ENCODE assay signal across 20 cellular contexts in the genomic region with DNA sequence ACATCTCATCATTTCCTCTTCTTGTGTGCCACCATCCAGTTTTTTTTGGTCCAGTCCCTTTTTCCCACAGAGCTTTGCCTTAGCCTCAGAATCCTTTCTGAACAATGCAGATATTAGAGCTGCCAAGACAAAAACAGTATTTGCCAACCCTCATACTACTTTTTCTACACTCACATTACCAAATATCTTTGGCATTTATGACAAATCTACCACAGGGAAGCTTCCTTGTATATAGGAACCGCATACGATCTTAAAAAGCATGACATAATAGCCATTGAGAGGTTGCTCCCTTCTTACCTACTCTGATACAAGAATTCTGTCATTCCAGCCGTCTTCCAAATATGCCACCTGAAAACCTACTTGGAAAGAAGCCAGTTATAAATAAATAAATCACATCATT. TPM values are rescaled to one million over a fixed set of nuclear protein-coding genes. Genes with fewer than 3 reads are reported as not detected.
DNase-seq lines count a peak whose midpoint lies in the region; ATAC-seq, FAIRE-seq and TF ChIP-seq lines count a peak whose summit lies in the region.
"Had no signal": no experiment of that assay in that cellular context is flagged by ENCODE, and none has a peak within 500 bp of the region (broad histone marks: within the 10 kb centered on the region; RNA-seq: fewer than 3 reads in every experiment).

No MANE protein-coding gene starts in this region.

- H3K4me3 ChIP-seq in fibroblast of lung (replicated peaks in 1 of 4; ENCODE audit: control extremely low read depth in 1 of 4, insufficient read depth in 1 of 4, low read depth in 3 of 4, low read length in 4 of 4), result no peak overlapping the region
- H3K4me3 ChIP-seq: esophagus muscularis mucosa, left lung had no signal

- H3K27ac Mint-ChIP-seq in activated naive CD4-positive, alpha-beta T cell treated with anti-CD3 and anti-CD28 coated beads, Interleukin-2, amount 50 U/mL, for 24 hours, result peak overlapping the region; percentile 9
- peak overlapping the region in 1 of 2 donors; percentile 27 for H3K27ac Mint-ChIP-seq in activated naive CD4-positive, alpha-beta T cell treated with anti-CD3 and anti-CD28 coated beads, Interleukin-2, amount 50 U/mL, for 72 hours
- peak overlapping the region; percentile 20 for H3K27ac Mint-ChIP-seq in activated T-helper 17 cell treated with anti-CD3 and anti-CD28 coated beads, Interleukin-2, amount 50 U/mL, for 72 hours
- H3K27ac Mint-ChIP-seq in progenitor cell of endocrine pancreas, result peak overlapping the region; percentile 6

- no peaks in the 10 kb centered on the region for H4K20me1 ChIP-seq in fibroblast of lung (ENCODE audit: control insufficient read depth, extremely low read depth, insufficient read depth, low read length)

- H2AFZ ChIP-seq in fibroblast of lung (ENCODE audit: low read length), result no peak overlapping the region

- peaks cover 17% of the 10 kb centered on the region for H3K36me3 ChIP-seq in fibroblast of lung (ENCODE audit: control insufficient read depth, insufficient read depth, low read length)

- no peaks in the 10 kb centered on the region for H3K9me3 ChIP-seq in fibroblast of lung (ENCODE audit: control insufficient read depth, insufficient read depth, low read depth, low read length)
- H3K9me3 ChIP-seq: esophagus muscularis mucosa, left lung had no signal

- H3K27me3 ChIP-seq in fibroblast of lung (ENCODE audit: control insufficient read depth, insufficient read depth, low read length), result no peaks in the 10 kb centered on the region
- H3K27me3 ChIP-seq: esophagus muscularis mucosa, left lung had no signal

- no peak overlapping the region for H3K4me2 ChIP-seq in fibroblast of lung (ENCODE audit: extremely low read depth, insufficient read depth, low read length)

- no peak for FAIRE-seq in frontal cortex (lab: Jason Lieb, UNC)
- FAIRE-seq: A204.1 had no signal

- TF ChIP-seq CTCF in fibroblast of lung (conservative IDR thresholded peaks at IDR 0.05 in 1 of 2, IDR thresholded peaks at IDR 0.05 in 1 of 2; ENCODE audit: low read depth in 1 of 2, low read length in 2 of 2) (no peak), progenitor cell of endocrine pancreas (IDR thresholded peaks at IDR 0.05; ENCODE audit: unreplicated experiment) (no peak)

- no peak for ATAC-seq in activated naive CD4-positive, alpha-beta T cell treated with anti-CD3 and anti-CD28 coated beads, Interleukin-2, amount 50 U/mL, for 72 hours
- no peak for ATAC-seq in activated T-helper 17 cell treated with anti-CD3 and anti-CD28 coated beads, Interleukin-2, amount 50 U/mL, for 72 hours (replicated peaks)
- ATAC-seq: left lung, SK-N-SH treated with all-trans-retinoic acid at 6 μM for 48 hours had no signal

- H3K4me1 Mint-ChIP-seq in activated naive CD4-positive, alpha-beta T cell treated with anti-CD3 and anti-CD28 coated beads, Interleukin-2, amount 50 U/mL, for 24 hours, result peaks cover 66% of the 10 kb centered on the region
- peaks cover 5% of the 10 kb centered on the region for H3K4me1 Mint-ChIP-seq in activated T-helper 17 cell treated with anti-CD3 and anti-CD28 coated beads, Interleukin-2, amount 50 U/mL, for 72 hours
- H3K4me1 Mint-ChIP-seq in progenitor cell of endocrine pancreas (ENCODE audit: low read depth), result peaks cover 6% of the 10 kb centered on the region

- H3K79me2 ChIP-seq in fibroblast of lung (ENCODE audit: control insufficient read depth, insufficient read depth, low read length), result peaks cover 2% of the 10 kb centered on the region

- no peaks in the 10 kb centered on the region for H3K4me1 ChIP-seq in fibroblast of lung (ENCODE audit: control insufficient read depth, extremely low read depth, insufficient read depth, low read length)

- DNase-seq in activated naive CD4-positive, alpha-beta T cell treated with anti-CD3 and anti-CD28 coated beads, Interleukin-2, amount 50 U/mL, for 72 hours (ENCODE audit: low spot score in 2 of 2), result no peak
- DNase-seq in fibroblast of lung (ENCODE audit: low read depth in 2 of 2) (peak; percentile 9 to 83), progenitor cell of endocrine pancreas (ENCODE audit: low spot score, unreplicated experiment) (no peak), HT-29 (ENCODE audit: low spot score) (no peak), frontal cortex (ENCODE audit: low spot score in 2 of 2) (no peak), LoVo (ENCODE audit: low spot score) (no peak)
- DNase-seq: activated CD4-positive, alpha-beta T cell treated with anti-CD3 and anti-CD28 coated beads, Interleukin-2, amount 50 U/mL, for 48 hours; amygdala; CD4-positive, CD25-positive, alpha-beta regulatory T cell; dermis blood vessel endothelial cell; left lung; NCI-H1105; NCI-H774; stimulated activated CD4-positive, alpha-beta T cell treated with anti-CD3 and anti-CD28 coated beads, Interleukin-12 subunit alpha, Interleukin-12 subunit beta, amount 100 ng/mL, for 4 hours; stimulated activated naive CD4-positive, alpha-beta T cell treated with Interleukin-2 at 50 U/mL for 16 hours had no signal

- no peak overlapping the region for H3K27ac ChIP-seq in fibroblast of lung (ENCODE audit: insufficient read depth, low read length)
- H3K27ac ChIP-seq: esophagus muscularis mucosa, left lung had no signal

- no peak overlapping the region for H3K4me3 Mint-ChIP-seq in activated naive CD4-positive, alpha-beta T cell treated with anti-CD3 and anti-CD28 coated beads, Interleukin-2, amount 50 U/mL, for 24 hours
- H3K4me3 Mint-ChIP-seq in activated T-helper 17 cell treated with anti-CD3 and anti-CD28 coated beads, Interleukin-2, amount 50 U/mL, for 72 hours, result no peak overlapping the region
- no peak overlapping the region for H3K4me3 Mint-ChIP-seq in progenitor cell of endocrine pancreas (ENCODE audit: low read depth)
- H3K4me3 Mint-ChIP-seq: CD4-positive, CD25-positive, alpha-beta regulatory T cell had no signal

- no peaks in the 10 kb centered on the region for H3K9me3 Mint-ChIP-seq in activated naive CD4-positive, alpha-beta T cell treated with anti-CD3 and anti-CD28 coated beads, Interleukin-2, amount 50 U/mL, for 24 hours
- no peaks in the 10 kb centered on the region for H3K9me3 Mint-ChIP-seq in activated naive CD4-positive, alpha-beta T cell treated with anti-CD3 and anti-CD28 coated beads, Interleukin-2, amount 50 U/mL, for 72 hours
- no peaks in the 10 kb centered on the region for H3K9me3 Mint-ChIP-seq in activated T-helper 17 cell treated with anti-CD3 and anti-CD28 coated beads, Interleukin-2, amount 50 U/mL, for 72 hours
- no peaks in the 10 kb centered on the region for H3K9me3 Mint-ChIP-seq in progenitor cell of endocrine pancreas (ENCODE audit: low read depth)

- H3K27me3 Mint-ChIP-seq in activated naive CD4-positive, alpha-beta T cell treated with anti-CD3 and anti-CD28 coated beads, Interleukin-2, amount 50 U/mL, for 24 hours, result no peaks in the 10 kb centered on the region
- H3K27me3 Mint-ChIP-seq in activated T-helper 17 cell treated with anti-CD3 and anti-CD28 coated beads, Interleukin-2, amount 50 U/mL, for 72 hours, result no peaks in the 10 kb centered on the region
- no peaks in the 10 kb centered on the region for H3K27me3 Mint-ChIP-seq in progenitor cell of endocrine pancreas
- H3K27me3 Mint-ChIP-seq: CD4-positive, CD25-positive, alpha-beta regulatory T cell had no signal

- no peak overlapping the region for H3K9ac ChIP-seq in fibroblast of lung (ENCODE audit: insufficient read depth, low read length)

- peaks cover 42% of the 10 kb centered on the region for H3K36me3 Mint-ChIP-seq in activated naive CD4-positive, alpha-beta T cell treated with anti-CD3 and anti-CD28 coated beads, Interleukin-2, amount 50 U/mL, for 24 hours
- peaks cover 39 to 58% of the 10 kb centered on the region in 2 donors for H3K36me3 Mint-ChIP-seq in activated naive CD4-positive, alpha-beta T cell treated with anti-CD3 and anti-CD28 coated beads, Interleukin-2, amount 50 U/mL, for 72 hours
- H3K36me3 Mint-ChIP-seq in activated T-helper 17 cell treated with anti-CD3 and anti-CD28 coated beads, Interleukin-2, amount 50 U/mL, for 72 hours (ENCODE audit: low read depth), result no peaks in the 10 kb centered on the region
- peaks cover 47% of the 10 kb centered on the region for H3K36me3 Mint-ChIP-seq in progenitor cell of endocrine pancreas (ENCODE audit: insufficient read depth)

RNA-seq across cellular contexts. Expression of gene ZNF24, which starts 9.4 kb away (rescaled TPM):
- total RNA-seq in activated naive CD4-positive, alpha-beta T cell treated with anti-CD3 and anti-CD28 coated beads, Interleukin-2, amount 50 U/mL, for 72 hours, result 10 to 100 TPM; 43.9 to 44.6 TPM
- total RNA-seq in activated T-helper 17 cell treated with anti-CD3 and anti-CD28 coated beads, Interleukin-2, amount 50 U/mL, for 72 hours, result 10 to 100 TPM; 36.3 to 37.6 TPM
- 31.8 and 33.9 TPM in 2 replicates for total RNA-seq in fibroblast of lung
- 16.3 and 16.9 TPM in 2 replicates for polyA plus RNA-seq in fibroblast of lung
- 13.2 and 13.4 TPM in 2 replicates for polyA plus RNA-seq in fibroblast of lung (2012)
- 5.1 and 13.6 TPM in 2 replicates for polyA minus RNA-seq in fibroblast of lung (ENCODE audit: low replicate concordance)
- 70.3 and 76.1 TPM in 2 replicates for total RNA-seq in progenitor cell of endocrine pancreas
- total RNA-seq in HT-29 (2014; rRNA removed; shearing (Covaris generic)), result 9.3 and 9.7 TPM in 2 replicates
- total RNA-seq in frontal cortex, result 99.5 TPM

RNA-seq across cellular contexts. Expression of gene ZNF396, which starts 42.3 kb away (rescaled TPM):
- under 1 TPM; 0.18 to 0.86 TPM for total RNA-seq in activated naive CD4-positive, alpha-beta T cell treated with anti-CD3 and anti-CD28 coated beads, Interleukin-2, amount 50 U/mL, for 72 hours
- under 1 TPM; 0.37 to 0.87 TPM for total RNA-seq in activated T-helper 17 cell treated with anti-CD3 and anti-CD28 coated beads, Interleukin-2, amount 50 U/mL, for 72 hours
- total RNA-seq in fibroblast of lung (2.8 and 5.0 TPM in 2 replicates), progenitor cell of endocrine pancreas (4.5 and 5.9 TPM in 2 replicates), frontal cortex (4.1 TPM)
- polyA plus RNA-seq in fibroblast of lung, result 0.80 and 1.7 TPM in 2 replicates
- 0.87 and 1.0 TPM in 2 replicates for polyA plus RNA-seq in fibroblast of lung (2012)
- polyA minus RNA-seq in fibroblast of lung (ENCODE audit: low replicate concordance), result 1.3 TPM in 1 of 2 replicates, not detected in the other
- total RNA-seq in HT-29 (2014; rRNA removed; shearing (Covaris generic)), result 0.03 TPM in 1 of 2 replicates, not detected in the other
- total RNA-seq: CD4-positive, CD25-positive, alpha-beta regulatory T cell had no signal

RNA-seq across cellular contexts. Expression of gene ZSCAN30, which starts 44.8 kb away (rescaled TPM):
- 10 to 100 TPM; 17.6 to 39.6 TPM for total RNA-seq in activated naive CD4-positive, alpha-beta T cell treated with anti-CD3 and anti-CD28 coated beads, Interleukin-2, amount 50 U/mL, for 72 hours
- total RNA-seq in activated T-helper 17 cell treated with anti-CD3 and anti-CD28 coated beads, Interleukin-2, amount 50 U/mL, for 72 hours, result 10 to 100 TPM; 12.8 to 25.8 TPM
- total RNA-seq in fibroblast of lung, result 13.4 and 29.2 TPM in 2 replicates
- polyA plus RNA-seq in fibroblast of lung, result 10.2 and 12.9 TPM in 2 replicates
- polyA plus RNA-seq in fibroblast of lung (2012), result 9.0 and 11.9 TPM in 2 replicates
- 6.4 and 12.4 TPM in 2 replicates for polyA minus RNA-seq in fibroblast of lung (ENCODE audit: low replicate concordance)
- 27.1 and 34.5 TPM in 2 replicates for total RNA-seq in progenitor cell of endocrine pancreas
- total RNA-seq in HT-29 (2014; rRNA removed; shearing (Covaris generic)), result 2.2 and 3.3 TPM in 2 replicates
- 15.5 TPM for total RNA-seq in frontal cortex

Comparison
In these comparisons a context has a peak if more than half of its experiments do, and no peak if none do; other contexts are left out.
1. DNase-seq: peak in fibroblast of lung (2 of 2); none in activated naive CD4-positive, alpha-beta T cell treated with anti-CD3 and anti-CD28 coated beads, Interleukin-2, amount 50 U/mL, for 72 hours (0 of 2), progenitor cell of endocrine pancreas (single experiment), HT-29 (single experiment), frontal cortex (0 of 2) and LoVo (single experiment).